In genomic region chr2:172210599-172210998, GRCh38 we compare ENCODE assay signal across 26 cellular contexts.
"Had no signal": no experiment of that assay in that cellular context is flagged by ENCODE, and none has a peak within 500 bp of the region (broad histone marks: within the 10 kb centered on the region; RNA-seq: fewer than 3 reads in every experiment).

No MANE protein-coding gene starts in this region.

- H3K4me1 ChIP-seq: right atrium auricular region, right lobe of liver, uterus had no signal

- H2AFZ ChIP-seq: neural progenitor cell had no signal

- H3K27ac ChIP-seq: left ventricle myocardium inferior, neural progenitor cell, ovary, right atrium auricular region, right lobe of liver, tibial nerve had no signal

- H3K27me3 ChIP-seq: neural progenitor cell, ovary, right atrium auricular region, right lobe of liver, tibial nerve, uterus had no signal

- H3K9ac ChIP-seq: neural progenitor cell had no signal

- H3K36me3 Mint-ChIP-seq: immature natural killer cell; memory B cell; naive B cell; natural killer cell; neural progenitor cell; stimulated activated memory B cell treated with anti-CD40 and anti-IgM and Interleukin-4, amounts not matched to agents 10 μg/mL and 1 μg/mL and 100 μg/mL, for 72 hours; type B pancreatic cell had no signal

- H3K9me3 ChIP-seq: left ventricle myocardium inferior, ovary, right atrium auricular region, right lobe of liver, tibial nerve, uterus had no signal

- H3K36me3 ChIP-seq: left ventricle myocardium inferior, neural progenitor cell, ovary, right atrium auricular region, right lobe of liver, tibial nerve, uterus had no signal

- H3K9me3 Mint-ChIP-seq: immature natural killer cell; memory B cell; naive B cell; natural killer cell; nephron progenitor cell; neural progenitor cell; stimulated activated memory B cell treated with anti-CD40 and anti-IgM and Interleukin-4, amounts not matched to agents 10 μg/mL and 1 μg/mL and 100 μg/mL, for 72 hours; stimulated activated naive CD8-positive, alpha-beta T cell treated with anti-CD3 and anti-CD28 coated beads, Interleukin-15, amount 100 ng/mL, for 72 hours; type B pancreatic cell had no signal

- H3K4me1 Mint-ChIP-seq: immature natural killer cell; memory B cell; naive B cell; natural killer cell; stimulated activated memory B cell treated with anti-CD40 and anti-IgM and Interleukin-4, amounts not matched to agents 10 μg/mL and 1 μg/mL and 100 μg/mL, for 72 hours had no signal

- H3K4me3 Mint-ChIP-seq: immature natural killer cell; memory B cell; naive B cell; natural killer cell; nephron progenitor cell; neural progenitor cell; stimulated activated memory B cell treated with anti-CD40 and anti-IgM and Interleukin-4, amounts not matched to agents 10 μg/mL and 1 μg/mL and 100 μg/mL, for 72 hours; stimulated activated naive CD8-positive, alpha-beta T cell treated with anti-CD3 and anti-CD28 coated beads, Interleukin-15, amount 100 ng/mL, for 72 hours; type B pancreatic cell had no signal

- H3K4me2 ChIP-seq: neural progenitor cell, smooth muscle cell had no signal

- H3K4me3 ChIP-seq: left ventricle myocardium inferior, lung, neural progenitor cell, ovary, right atrium auricular region, right lobe of liver, smooth muscle cell, tibial nerve, uterus had no signal

- DNase-seq: hypothalamus; immature natural killer cell; kidney; left ventricle myocardium inferior; naive B cell; natural killer cell; nephron progenitor cell; ovary; right lobe of liver; stimulated activated CD4-positive, alpha-beta T cell treated with anti-CD3 and anti-CD28 coated beads, Interleukin-1b, Interleukin-23, amount 100 ng/mL, for 48 hours; stimulated activated CD4-positive, alpha-beta T cell treated with anti-CD3 and anti-CD28 coated beads, Interleukin-2, amount 100 ng/mL, for 48 hours; stimulated activated CD4-positive, alpha-beta T cell treated with anti-CD3 and anti-CD28 coated beads, Interleukin-4, amount 100 ng/mL, for 4 hours; stimulated activated CD8-positive, alpha-beta memory T cell treated with anti-CD3 and anti-CD28 coated beads, Interleukin-4, amount 100 ng/mL, for 48 hours; stimulated activated naive CD4-positive, alpha-beta T cell treated with Interleukin-2 at 50 U/mL for 16 hours; stimulated activated naive CD8-positive, alpha-beta T cell treated with anti-CD3 and anti-CD28 coated beads, Interleukin-15, amount 100 ng/mL, for 72 hours; substantia nigra; uterus had no signal

- H3K27me3 Mint-ChIP-seq: stimulated activated naive CD8-positive, alpha-beta T cell treated with anti-CD3 and anti-CD28 coated beads, Interleukin-15, amount 100 ng/mL, for 72 hours; type B pancreatic cell had no signal

- ATAC-seq: natural killer cell; stimulated activated memory B cell treated with anti-CD40 and anti-IgM and Interleukin-4, amounts not matched to agents 10 μg/mL and 1 μg/mL and 100 μg/mL, for 72 hours; stimulated activated naive CD8-positive, alpha-beta T cell treated with anti-CD3 and anti-CD28 coated beads, Interleukin-15, amount 100 ng/mL, for 72 hours had no signal

- H3K27ac Mint-ChIP-seq: immature natural killer cell; memory B cell; naive B cell; natural killer cell; nephron progenitor cell; neural progenitor cell; progenitor cell of endocrine pancreas; stimulated activated memory B cell treated with anti-CD40 and anti-IgM and Interleukin-4, amounts not matched to agents 10 μg/mL and 1 μg/mL and 100 μg/mL, for 72 hours; type B pancreatic cell had no signal
